In genomic region chr22:36343070-36343719, GRCh38 we compare ENCODE assay signal across 1 cellular context.
TF ChIP-seq lines count a peak whose summit lies in the region.

No MANE protein-coding gene starts in this region.

TF ChIP-seq in H1, 55 proteins besides CTCF, POLR2A, EP300 and RAD21 (continued from another document):
- TF ChIP-seq SIX5 (IDR thresholded peaks at IDR 0.05; ENCODE audit: low read depth, low read length) (no peak), USF2 (IDR thresholded peaks at IDR 0.05; ENCODE audit: low read length) (no peak), SAP30 (IDR thresholded peaks at IDR 0.05; ENCODE audit: insufficient read depth, insufficient replicate concordance, low read length) (no peak)
